Comparison of ENCODE assay signal across 2 cellular contexts in the genomic region with DNA sequence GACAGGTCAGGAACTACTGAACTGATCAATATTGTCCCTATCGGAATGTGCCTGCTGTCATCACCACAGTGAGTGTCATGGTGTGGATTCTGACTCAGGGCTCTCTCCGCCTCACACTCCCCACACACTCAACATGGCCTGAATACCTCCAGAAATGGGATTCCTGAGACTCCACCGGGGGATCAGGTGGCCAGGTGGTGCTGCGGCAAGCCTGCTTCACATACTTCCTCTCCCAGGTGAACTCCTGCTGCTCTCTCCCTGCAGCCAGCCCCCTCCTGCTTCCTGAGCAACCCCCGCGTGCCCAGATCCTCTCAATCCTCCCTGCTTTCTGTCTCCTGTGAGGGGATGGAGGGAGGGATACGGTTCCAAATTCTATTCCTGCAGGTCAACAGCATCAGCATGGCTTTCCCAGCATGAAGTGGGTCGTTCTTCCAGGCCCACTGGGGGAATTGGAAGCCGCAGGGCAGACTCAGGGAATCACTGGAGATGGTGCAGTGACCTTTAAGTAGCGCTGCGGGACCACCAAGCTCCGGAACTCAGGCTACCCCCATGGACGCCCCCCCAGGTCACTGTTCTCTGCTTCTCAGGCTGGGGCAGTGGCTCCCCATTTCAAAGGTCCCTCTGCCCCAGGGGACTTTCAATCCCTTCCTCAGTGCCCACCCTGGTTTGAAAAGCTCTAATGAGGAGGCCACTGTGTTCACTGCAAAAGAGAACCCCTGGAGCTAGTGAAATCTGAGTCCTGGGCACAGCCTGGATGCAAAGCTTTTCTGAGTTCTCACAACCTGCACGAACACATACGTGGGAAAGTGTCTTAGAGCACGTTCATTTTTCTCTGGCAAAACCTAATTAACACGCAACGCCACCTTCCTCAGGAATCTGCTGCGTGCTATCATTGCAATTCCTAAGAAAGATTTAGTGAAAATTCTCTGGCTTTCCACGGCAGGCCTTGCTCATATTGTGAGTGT.
TF ChIP-seq lines count a peak whose summit lies in the region.

No MANE protein-coding gene starts in this region.

TF ChIP-seq in IMR-90, 13 proteins besides CTCF, POLR2A, EP300 and RAD21 (continued from another document):
- TF ChIP-seq, protein P1, sequence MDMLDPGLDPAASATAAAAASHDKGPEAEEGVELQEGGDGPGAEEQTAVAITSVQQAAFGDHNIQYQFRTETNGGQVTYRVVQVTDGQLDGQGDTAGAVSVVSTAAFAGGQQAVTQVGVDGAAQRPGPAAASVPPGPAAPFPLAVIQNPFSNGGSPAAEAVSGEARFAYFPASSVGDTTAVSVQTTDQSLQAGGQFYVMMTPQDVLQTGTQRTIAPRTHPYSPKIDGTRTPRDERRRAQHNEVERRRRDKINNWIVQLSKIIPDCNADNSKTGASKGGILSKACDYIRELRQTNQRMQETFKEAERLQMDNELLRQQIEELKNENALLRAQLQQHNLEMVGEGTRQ (IDR thresholded peaks at IDR 0.05; ENCODE audit: low read depth, low read length): no peak
- TF ChIP-seq, protein P2, sequence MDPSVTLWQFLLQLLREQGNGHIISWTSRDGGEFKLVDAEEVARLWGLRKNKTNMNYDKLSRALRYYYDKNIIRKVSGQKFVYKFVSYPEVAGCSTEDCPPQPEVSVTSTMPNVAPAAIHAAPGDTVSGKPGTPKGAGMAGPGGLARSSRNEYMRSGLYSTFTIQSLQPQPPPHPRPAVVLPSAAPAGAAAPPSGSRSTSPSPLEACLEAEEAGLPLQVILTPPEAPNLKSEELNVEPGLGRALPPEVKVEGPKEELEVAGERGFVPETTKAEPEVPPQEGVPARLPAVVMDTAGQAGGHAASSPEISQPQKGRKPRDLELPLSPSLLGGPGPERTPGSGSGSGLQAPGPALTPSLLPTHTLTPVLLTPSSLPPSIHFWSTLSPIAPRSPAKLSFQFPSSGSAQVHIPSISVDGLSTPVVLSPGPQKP (IDR thresholded peaks at IDR 0.05; ENCODE audit: borderline replicate concordance, low read depth, low read length): no peak
- TF ChIP-seq MAZ (IDR thresholded peaks at IDR 0.05; ENCODE audit: borderline replicate concordance, low read depth, low read length) (no peak), MXI1 (IDR thresholded peaks at IDR 0.05; ENCODE audit: borderline replicate concordance, low read depth, low read length) (no peak), NFE2L2 (IDR thresholded peaks at IDR 0.05; ENCODE audit: low read depth, low read length) (no peak), BHLHE40 (IDR thresholded peaks at IDR 0.05; ENCODE audit: low read depth, low read length) (no peak), FOS (IDR thresholded peaks at IDR 0.05; ENCODE audit: low read depth, low read length) (no peak), CEBPB (IDR thresholded peaks at IDR 0.05; ENCODE audit: low read depth, low read length) (no peak), CHD1 (IDR thresholded peaks at IDR 0.05; ENCODE audit: low read depth, low read length) (no peak), MAFK (IDR thresholded peaks at IDR 0.05; ENCODE audit: low read depth, low read length) (no peak)

TF ChIP-seq in SK-N-SH treated with all-trans-retinoic acid at 6 μM for 48 hours, 23 proteins besides CTCF, POLR2A, EP300 and RAD21 (continued from another document):
- TF ChIP-seq ARNTL (CRISPR knock-in tag; IDR thresholded peaks at IDR 0.05; ENCODE audit: borderline replicate concordance, low read depth) (no peak), ZNF8 (CRISPR knock-in tag; IDR thresholded peaks at IDR 0.05) (no peak), OSR1 (CRISPR knock-in tag; IDR thresholded peaks at IDR 0.05) (no peak), TCF4 (CRISPR knock-in tag; IDR thresholded peaks at IDR 0.05; ENCODE audit: borderline replicate concordance) (no peak)
- TF ChIP-seq, protein P3, sequence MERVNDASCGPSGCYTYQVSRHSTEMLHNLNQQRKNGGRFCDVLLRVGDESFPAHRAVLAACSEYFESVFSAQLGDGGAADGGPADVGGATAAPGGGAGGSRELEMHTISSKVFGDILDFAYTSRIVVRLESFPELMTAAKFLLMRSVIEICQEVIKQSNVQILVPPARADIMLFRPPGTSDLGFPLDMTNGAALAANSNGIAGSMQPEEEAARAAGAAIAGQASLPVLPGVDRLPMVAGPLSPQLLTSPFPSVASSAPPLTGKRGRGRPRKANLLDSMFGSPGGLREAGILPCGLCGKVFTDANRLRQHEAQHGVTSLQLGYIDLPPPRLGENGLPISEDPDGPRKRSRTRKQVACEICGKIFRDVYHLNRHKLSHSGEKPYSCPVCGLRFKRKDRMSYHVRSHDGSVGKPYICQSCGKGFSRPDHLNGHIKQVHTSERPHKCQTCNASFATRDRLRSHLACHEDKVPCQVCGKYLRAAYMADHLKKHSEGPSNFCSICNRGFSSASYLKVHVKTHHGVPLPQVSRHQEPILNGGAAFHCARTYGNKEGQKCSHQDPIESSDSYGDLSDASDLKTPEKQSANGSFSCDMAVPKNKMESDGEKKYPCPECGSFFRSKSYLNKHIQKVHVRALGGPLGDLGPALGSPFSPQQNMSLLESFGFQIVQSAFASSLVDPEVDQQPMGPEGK (CRISPR knock-in tag; IDR thresholded peaks at IDR 0.05; ENCODE audit: borderline replicate concordance): no peak
- TF ChIP-seq, protein P4, sequence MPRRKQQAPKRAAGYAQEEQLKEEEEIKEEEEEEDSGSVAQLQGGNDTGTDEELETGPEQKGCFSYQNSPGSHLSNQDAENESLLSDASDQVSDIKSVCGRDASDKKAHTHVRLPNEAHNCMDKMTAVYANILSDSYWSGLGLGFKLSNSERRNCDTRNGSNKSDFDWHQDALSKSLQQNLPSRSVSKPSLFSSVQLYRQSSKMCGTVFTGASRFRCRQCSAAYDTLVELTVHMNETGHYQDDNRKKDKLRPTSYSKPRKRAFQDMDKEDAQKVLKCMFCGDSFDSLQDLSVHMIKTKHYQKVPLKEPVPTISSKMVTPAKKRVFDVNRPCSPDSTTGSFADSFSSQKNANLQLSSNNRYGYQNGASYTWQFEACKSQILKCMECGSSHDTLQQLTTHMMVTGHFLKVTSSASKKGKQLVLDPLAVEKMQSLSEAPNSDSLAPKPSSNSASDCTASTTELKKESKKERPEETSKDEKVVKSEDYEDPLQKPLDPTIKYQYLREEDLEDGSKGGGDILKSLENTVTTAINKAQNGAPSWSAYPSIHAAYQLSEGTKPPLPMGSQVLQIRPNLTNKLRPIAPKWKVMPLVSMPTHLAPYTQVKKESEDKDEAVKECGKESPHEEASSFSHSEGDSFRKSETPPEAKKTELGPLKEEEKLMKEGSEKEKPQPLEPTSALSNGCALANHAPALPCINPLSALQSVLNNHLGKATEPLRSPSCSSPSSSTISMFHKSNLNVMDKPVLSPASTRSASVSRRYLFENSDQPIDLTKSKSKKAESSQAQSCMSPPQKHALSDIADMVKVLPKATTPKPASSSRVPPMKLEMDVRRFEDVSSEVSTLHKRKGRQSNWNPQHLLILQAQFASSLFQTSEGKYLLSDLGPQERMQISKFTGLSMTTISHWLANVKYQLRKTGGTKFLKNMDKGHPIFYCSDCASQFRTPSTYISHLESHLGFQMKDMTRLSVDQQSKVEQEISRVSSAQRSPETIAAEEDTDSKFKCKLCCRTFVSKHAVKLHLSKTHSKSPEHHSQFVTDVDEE (CRISPR knock-in tag; IDR thresholded peaks at IDR 0.05): no peak
- TF ChIP-seq, protein P5, sequence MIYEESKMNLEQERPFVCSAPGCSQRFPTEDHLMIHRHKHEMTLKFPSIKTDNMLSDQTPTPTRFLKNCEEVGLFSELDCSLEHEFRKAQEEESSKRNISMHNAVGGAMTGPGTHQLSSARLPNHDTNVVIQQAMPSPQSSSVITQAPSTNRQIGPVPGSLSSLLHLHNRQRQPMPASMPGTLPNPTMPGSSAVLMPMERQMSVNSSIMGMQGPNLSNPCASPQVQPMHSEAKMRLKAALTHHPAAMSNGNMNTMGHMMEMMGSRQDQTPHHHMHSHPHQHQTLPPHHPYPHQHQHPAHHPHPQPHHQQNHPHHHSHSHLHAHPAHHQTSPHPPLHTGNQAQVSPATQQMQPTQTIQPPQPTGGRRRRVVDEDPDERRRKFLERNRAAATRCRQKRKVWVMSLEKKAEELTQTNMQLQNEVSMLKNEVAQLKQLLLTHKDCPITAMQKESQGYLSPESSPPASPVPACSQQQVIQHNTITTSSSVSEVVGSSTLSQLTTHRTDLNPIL (CRISPR knock-in tag; IDR thresholded peaks at IDR 0.05; ENCODE audit: low read depth): no peak
TF ChIP-seq in SK-N-SH treated with all-trans-retinoic acid at 6 μM for 48 hours: peak in this region for 0.
